ENCODE assay signal across 1 cellular context in the genomic region with DNA sequence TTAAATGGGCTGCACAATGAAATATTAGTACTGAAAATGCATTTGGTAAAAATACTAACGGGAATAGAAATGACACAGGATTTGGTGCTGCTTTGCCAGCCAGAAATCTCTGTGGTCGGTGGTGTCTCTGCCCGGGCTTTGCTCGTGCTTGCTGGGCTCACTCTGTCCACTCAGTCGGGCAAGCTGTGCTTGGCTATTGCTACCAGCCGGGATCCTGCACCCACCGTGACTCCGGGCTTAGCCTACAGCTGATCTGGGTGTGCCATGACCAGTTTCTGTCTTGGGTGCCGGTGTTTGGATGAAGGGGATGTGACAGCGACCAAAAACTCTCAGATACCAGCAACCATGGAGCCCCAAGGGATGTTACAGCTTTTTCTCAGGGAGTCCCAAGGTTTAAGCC.
TF ChIP-seq lines count a peak whose summit lies in the region.

No MANE protein-coding gene starts in this region.

TF ChIP-seq in SK-N-SH, 30 proteins besides CTCF, POLR2A, EP300 and RAD21 (continued from another document):
- no peak for TF ChIP-seq REST (IDR thresholded peaks at IDR 0.05; ENCODE audit: low read depth, low read length)
